In genomic region chrY:14997496-14997895, GRCh38 we compare ENCODE assay signal across 26 cellular contexts.
"Had no signal": no experiment of that assay in that cellular context is flagged by ENCODE, and none has a peak within 500 bp of the region (broad histone marks: within the 10 kb centered on the region; RNA-seq: fewer than 3 reads in every experiment).

No MANE protein-coding gene starts in this region.

- FAIRE-seq: small intestine, urothelium cell line had no signal

- DNase-seq: natural killer cell; occipital lobe; ovary; posterior cingulate gyrus; psoas muscle; right cardiac atrium; right lobe of liver; sigmoid colon; small intestine; stimulated activated CD4-positive, alpha-beta T cell treated with anti-CD3 and anti-CD28 coated beads, Interleukin-15, amount 100 ng/mL, for 24 hours; stimulated activated CD4-positive, alpha-beta T cell treated with anti-CD3 and anti-CD28 coated beads, Interleukin-2, amount 100 ng/mL, for 24 hours; stimulated activated CD4-positive, alpha-beta T cell treated with anti-CD3 and anti-CD28 coated beads, Interleukin-2, amount 100 ng/mL, for 48 hours; stimulated activated CD4-positive, alpha-beta T cell treated with anti-CD3 and anti-CD28 coated beads, Interleukin-4, amount 100 ng/mL, for 24 hours; stimulated activated naive B cell treated with anti-CD40 and anti-IgM and Interleukin-4, amounts not matched to agents 10 μg/mL and 1 μg/mL and 100 μg/mL, for 72 hours; stimulated activated naive CD4-positive, alpha-beta T cell treated with Interleukin-2 at 50 U/mL for 16 hours; stomach; thyroid gland; trophoblast cell; upper lobe of left lung had no signal

- H3K27ac ChIP-seq: neural progenitor cell, ovary, parathyroid adenoma, psoas muscle, right lobe of liver, sigmoid colon, stomach, thoracic aorta, thyroid gland, tibial nerve, upper lobe of left lung, vagina had no signal

- H3K4me1 ChIP-seq: neural progenitor cell, parathyroid adenoma, psoas muscle, right lobe of liver, sigmoid colon, stomach, thyroid gland, tibial nerve, upper lobe of left lung, vagina had no signal

- ATAC-seq: natural killer cell; psoas muscle; right cardiac atrium; right lobe of liver; stimulated activated effector memory CD8-positive, alpha-beta T cell treated with anti-CD3 and anti-CD28 coated beads, Interleukin-12 subunit alpha, Interleukin-12 subunit beta, amount 100 ng/mL, for 72 hours; stimulated activated naive B cell treated with anti-CD40 and anti-IgM and Interleukin-4, amounts not matched to agents 10 μg/mL and 1 μg/mL and 100 μg/mL, for 72 hours had no signal

- H3K4me3 ChIP-seq: neural progenitor cell, ovary, psoas muscle, right lobe of liver, sigmoid colon, stomach, thoracic aorta, thyroid gland, tibial nerve, upper lobe of left lung, vagina had no signal

- H3K27me3 ChIP-seq: neural progenitor cell, ovary, right lobe of liver, sigmoid colon, stomach, thyroid gland, tibial nerve, upper lobe of left lung, vagina had no signal
